Comparison of ENCODE assay signal across 8 cellular contexts in the genomic region with DNA sequence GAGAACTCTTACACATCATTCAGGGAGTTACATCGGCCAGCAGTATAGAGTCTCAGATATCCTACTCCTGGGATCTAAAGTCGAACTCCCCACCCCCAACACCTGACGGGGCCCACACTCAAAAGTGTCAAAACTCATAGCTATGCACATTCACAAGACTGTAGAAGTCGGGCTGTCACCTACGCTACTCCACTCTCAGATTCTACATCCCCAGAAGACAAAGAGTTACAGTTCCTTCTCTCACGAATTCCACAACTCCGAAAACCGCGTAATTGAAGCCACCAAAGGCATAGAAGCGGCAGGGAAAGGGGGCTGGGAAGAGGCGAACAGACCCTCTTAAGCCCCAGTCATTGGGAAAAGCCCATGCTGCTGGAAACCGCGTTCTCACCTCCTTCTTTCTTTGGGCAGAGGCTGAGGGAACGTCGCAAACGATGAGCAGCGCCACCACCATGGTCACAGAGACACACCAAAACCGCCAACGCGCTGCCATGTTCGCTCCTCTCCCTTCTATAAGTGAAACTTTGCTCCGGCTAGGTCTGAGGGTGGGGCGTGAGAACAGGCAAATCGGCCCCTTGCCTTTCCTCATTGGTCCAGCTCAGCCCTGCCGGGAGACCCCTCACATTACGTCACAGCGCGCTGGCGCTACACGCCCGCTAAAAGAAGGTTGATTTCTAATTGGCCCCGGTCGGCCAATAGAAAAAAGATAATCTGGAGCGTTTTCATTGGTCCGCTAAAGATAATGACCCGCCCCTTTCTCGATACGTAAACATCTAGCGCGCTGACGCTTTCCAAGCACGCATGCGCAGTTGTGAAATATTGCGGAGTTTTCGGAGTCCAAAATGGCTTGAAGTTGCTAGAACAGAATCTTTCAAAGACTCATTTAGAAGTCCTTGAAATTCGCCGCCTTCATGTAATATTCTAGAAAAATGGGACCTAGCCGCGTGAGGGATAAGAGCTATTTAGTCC. TPM values are rescaled to one million over a fixed set of nuclear protein-coding genes. Genes with fewer than 3 reads are reported as not detected.
DNase-seq lines count a peak whose midpoint lies in the region; ATAC-seq and TF ChIP-seq lines count a peak whose summit lies in the region.

A gene (minus strand): TSS at position 515 of the 966 bp plus-strand sequence. CDS start 25 bp downstream, at position 490.

- H3F3A ChIP-seq in SU-DHL-6 (ENCODE audit: insufficient read depth), result peaks cover 11% of the 10 kb centered on the region; the same call in 1 of the 2 replicates

- H3K27me3 ChIP-seq in SU-DHL-6 (ENCODE audit: low read length) (no peaks in the 10 kb centered on the region), thymus (ENCODE audit: control insufficient read depth, insufficient read depth) (no peaks in the 10 kb centered on the region)

- ATAC-seq in HG02678 (IDR thresholded peaks at IDR 0.05; ENCODE audit: unreplicated experiment), result peak; percentile 92
- ATAC-seq in activated naive CD8-positive, alpha-beta T cell treated with anti-CD3 and anti-CD28 coated beads, Interleukin-2, amount 10 ng/mL, durations not matched to agents 7 days and 5 days (ENCODE audit: low read depth), result peak; percentile 94

- WGBS in thymus, result under 1% methylated on average over 49 of the region's 49 CpGs

- H3K4me1 ChIP-seq in thymus (ENCODE audit: control insufficient read depth, insufficient read depth, low read length), result no peaks in the 10 kb centered on the region

- H3K9me3 ChIP-seq in SU-DHL-6 (ENCODE audit: insufficient read depth, low read length) (no peaks in the 10 kb centered on the region), thymus (ENCODE audit: control insufficient read depth) (no peaks in the 10 kb centered on the region)

- peaks cover 4% of the 10 kb centered on the region for H3K36me3 Mint-ChIP-seq in activated naive CD8-positive, alpha-beta T cell treated with anti-CD3 and anti-CD28 coated beads, Interleukin-2, amount 10 ng/mL, durations not matched to agents 7 days and 5 days
- no peaks in the 10 kb centered on the region for H3K36me3 Mint-ChIP-seq in osteocyte (ENCODE audit: unreplicated experiment)

- H3K4me3 Mint-ChIP-seq in activated naive CD8-positive, alpha-beta T cell treated with anti-CD3 and anti-CD28 coated beads, Interleukin-2, amount 10 ng/mL, durations not matched to agents 7 days and 5 days, result peak within 1 kb of the TSS; percentile 98
- H3K4me3 Mint-ChIP-seq in osteocyte (ENCODE audit: unreplicated experiment), result peak within 1 kb of the TSS; percentile 80

- peaks cover 55% of the 10 kb centered on the region for H3K79me2 ChIP-seq in SU-DHL-6 (ENCODE audit: insufficient read depth, low read length)

- peak within 1 kb of the TSS; percentile 96 for H3K4me2 ChIP-seq in SU-DHL-6 (ENCODE audit: low read depth, low read length, poor library complexity, severe bottlenecking)

- H3K27me3 Mint-ChIP-seq in activated naive CD8-positive, alpha-beta T cell treated with anti-CD3 and anti-CD28 coated beads, Interleukin-2, amount 10 ng/mL, durations not matched to agents 7 days and 5 days, result no peaks in the 10 kb centered on the region
- no peaks in the 10 kb centered on the region for H3K27me3 Mint-ChIP-seq in osteocyte (ENCODE audit: unreplicated experiment)

- H3K4me3 ChIP-seq in SU-DHL-6 (ENCODE audit: insufficient read depth, low read length, poor library complexity, severe bottlenecking), result peak within 1 kb of the TSS; percentile 86
- peak within 1 kb of the TSS; percentile 69 for H3K4me3 ChIP-seq in thymus (ENCODE audit: low read length)

- intact Hi-C loops in head of caudate nucleus (cut with DNase I), result no loop called here

- TF ChIP-seq CTCF in SU-DHL-6 (IDR thresholded peaks at IDR 0.05; ENCODE audit: insufficient read depth, low read length, poor library complexity, severe bottlenecking) (no peak), osteocyte (IDR thresholded peaks at IDR 0.05) (no peak)

- H3K9me2 ChIP-seq in SU-DHL-6 (replicated peaks; ENCODE audit: insufficient read depth, low read length), result no peaks in the 10 kb centered on the region

- no peaks in the 10 kb centered on the region for H3K9me3 Mint-ChIP-seq in activated naive CD8-positive, alpha-beta T cell treated with anti-CD3 and anti-CD28 coated beads, Interleukin-2, amount 10 ng/mL, durations not matched to agents 7 days and 5 days
- peaks cover 5% of the 10 kb centered on the region for H3K9me3 Mint-ChIP-seq in osteocyte (ENCODE audit: unreplicated experiment)

- peak within 1 kb of the TSS; percentile 99 for H3K27ac Mint-ChIP-seq in activated naive CD8-positive, alpha-beta T cell treated with anti-CD3 and anti-CD28 coated beads, Interleukin-2, amount 10 ng/mL, durations not matched to agents 7 days and 5 days
- peak within 1 kb of the TSS; percentile 97 for H3K27ac Mint-ChIP-seq in osteocyte (ENCODE audit: unreplicated experiment)

- H3K36me3 ChIP-seq in SU-DHL-6 (ENCODE audit: low read length) (no peaks in the 10 kb centered on the region), thymus (ENCODE audit: control insufficient read depth, insufficient read depth) (no peaks in the 10 kb centered on the region)

- peak; percentile 80 for TF ChIP-seq POLR2A in GM10847 (IDR thresholded peaks at IDR 0.05; ENCODE audit: extremely low read depth, insufficient read length)

- POLR2A ChIA-PET in activated naive CD8-positive, alpha-beta T cell treated with anti-CD3 and anti-CD28 coated beads, Interleukin-2, amount 10 ng/mL, durations not matched to agents 7 days and 5 days (lab: Charles Lee), result interaction anchor here (0.6 to 1.9 kb wide), 8 partner anchors 9 to 394 kb away, joined by 3 to 5 read pairs (median 4); a partner anchor contains a TSS

- peaks cover 9% of the 10 kb centered on the region for H3K4me1 Mint-ChIP-seq in activated naive CD8-positive, alpha-beta T cell treated with anti-CD3 and anti-CD28 coated beads, Interleukin-2, amount 10 ng/mL, durations not matched to agents 7 days and 5 days
- peaks cover 25% of the 10 kb centered on the region for H3K4me1 Mint-ChIP-seq in osteocyte (ENCODE audit: unreplicated experiment)

- H2AFZ ChIP-seq in SU-DHL-6 (ENCODE audit: low read depth, low read length, severe bottlenecking), result peak within 1 kb of the TSS; percentile 71

- no peaks in the 10 kb centered on the region for H4K20me1 ChIP-seq in SU-DHL-6 (ENCODE audit: low read depth, low read length)

- DNase-seq in NCI-H128 (lab: John Stamatoyannopoulos, UW; ENCODE audit: unreplicated experiment) (peak; percentile 67), head of caudate nucleus (peak; percentile 75 to 96 (median 90)), osteocyte (ENCODE audit: extremely low spot score, unreplicated experiment) (peak; percentile 96)
- DNase-seq in activated naive CD8-positive, alpha-beta T cell treated with anti-CD3 and anti-CD28 coated beads, Interleukin-2, amount 10 ng/mL, durations not matched to agents 7 days and 5 days, result peak; percentile 76

- H3K9ac ChIP-seq in SU-DHL-6 (ENCODE audit: low read length), result peak within 1 kb of the TSS; percentile 77

- H3K27ac ChIP-seq in SU-DHL-6 (ENCODE audit: low read depth, low read length) (peak within 1 kb of the TSS; percentile 77), thymus (ENCODE audit: low read depth) (peak within 1 kb of the TSS; percentile 98)

RNA-seq across cellular contexts. Expression of the gene that starts here (rescaled TPM):
- 10 to 100 TPM; 40.0 to 44.8 TPM for total RNA-seq in activated naive CD8-positive, alpha-beta T cell treated with anti-CD3 and anti-CD28 coated beads, Interleukin-2, amount 10 ng/mL, durations not matched to agents 7 days and 5 days
- 66.8 and 74.6 TPM in 2 replicates for total RNA-seq in osteocyte
- 25.7 TPM for polyA plus RNA-seq in thymus

Comparison
In these comparisons a context has a peak if more than half of its experiments do, and no peak if none do; other contexts are left out.
1. Peak in every context shown above with its lines: DNase-seq, ATAC-seq, H3K4me3 ChIP-seq and H3K27ac ChIP-seq.